In the genomic region with DNA sequence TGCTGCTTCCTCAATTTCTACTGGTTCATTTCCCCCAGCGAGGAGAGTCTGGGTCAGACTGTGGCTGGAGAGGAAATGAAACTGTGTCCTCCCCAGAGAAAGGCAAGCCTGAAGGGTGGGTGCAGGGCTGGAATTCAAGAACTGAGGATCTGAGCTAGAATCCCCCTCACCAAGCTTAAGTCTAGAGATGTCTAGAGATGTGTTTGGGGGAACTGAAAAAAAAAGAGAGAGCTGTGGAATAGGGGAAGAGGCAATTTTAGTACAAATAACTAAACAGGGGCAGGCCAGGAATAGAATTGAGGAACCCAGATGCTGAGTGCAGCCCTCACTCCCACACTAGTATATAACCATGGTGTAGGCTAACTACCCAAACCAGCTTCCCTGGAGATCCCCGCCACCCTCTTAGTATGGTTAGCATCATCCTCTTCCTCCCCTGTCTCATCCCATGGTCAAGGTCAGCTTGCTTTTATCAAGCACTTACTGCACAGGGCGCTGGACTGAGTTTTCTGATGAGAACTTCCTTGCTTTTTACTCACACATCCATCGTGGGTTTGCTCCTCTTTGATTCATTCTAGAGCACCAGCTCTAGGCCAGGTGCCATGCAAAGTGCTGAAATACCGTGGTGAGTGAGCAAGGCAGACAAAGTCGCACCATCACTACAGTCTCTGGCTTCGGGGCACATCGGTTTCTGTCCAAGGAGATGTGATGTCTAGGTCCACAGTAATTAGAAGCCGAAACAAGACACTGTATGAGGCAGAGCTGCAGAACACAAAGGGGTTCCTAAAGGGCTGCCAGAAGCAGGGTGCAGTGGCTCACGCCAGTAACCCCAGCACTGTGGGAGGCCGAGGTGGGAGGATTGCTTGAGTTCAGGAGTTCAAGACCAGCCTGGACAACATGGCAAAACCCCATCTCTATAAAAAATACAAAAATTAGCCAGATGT, we compare ENCODE assay signal across 10 cellular contexts.
DNase-seq lines count a peak whose midpoint lies in the region; ATAC-seq, FAIRE-seq and TF ChIP-seq lines count a peak whose summit lies in the region.
"Had no signal": no experiment of that assay in that cellular context is flagged by ENCODE, and none has a peak within 500 bp of the region (broad histone marks: within the 10 kb centered on the region; RNA-seq: fewer than 3 reads in every experiment).

No MANE protein-coding gene starts in this region.

- ATAC-seq in HG03095 (IDR thresholded peaks at IDR 0.05; ENCODE audit: unreplicated experiment): peak; percentile 44
- peak; percentile 41 to 46 for ATAC-seq in lower lobe of right lung
- no peak for ATAC-seq in HG03520 (IDR thresholded peaks at IDR 0.05; ENCODE audit: unreplicated experiment)

- H3K27me3 ChIP-seq in lower lobe of right lung (ENCODE audit: low read depth) (no peaks in the 10 kb centered on the region), tibial artery (no peaks in the 10 kb centered on the region)
- H3K27me3 ChIP-seq: neutrophil had no signal

- peak overlapping the region; percentile 2 for H3K4me3 ChIP-seq in lower lobe of right lung
- H3K4me3 ChIP-seq in tibial artery: no peak overlapping the region

- intact Hi-C loops in lower lobe of right lung (cut with DNase I) (no loop called here), tibial artery (cut with DNase I; ENCODE audit: low total_unique reads) (loop anchor here (10.0 kb wide), 1 partner anchor 261 kb away; no protein-coding TSS in a partner anchor)

- TF ChIP-seq CTCF in lower lobe of right lung (IDR thresholded peaks at IDR 0.05) (no peak), tibial artery (IDR thresholded peaks at IDR 0.05) (no peak)

- H3K9me3 ChIP-seq in lower lobe of right lung: no peaks in the 10 kb centered on the region
- no peaks in the 10 kb centered on the region for H3K9me3 ChIP-seq in tibial artery
- H3K9me3 ChIP-seq: neutrophil had no signal

- H3K36me3 ChIP-seq in lower lobe of right lung: peaks cover 9% of the 10 kb centered on the region
- peaks cover 0 to 9% (median 0%) of the 10 kb centered on the region in 3 donors for H3K36me3 ChIP-seq in tibial artery
- H3K36me3 ChIP-seq: neutrophil had no signal

- DNase-seq in UCSD-AML1 (lab: John Stamatoyannopoulos, UW; ENCODE audit: unreplicated experiment) (peak; percentile 56), lower lobe of right lung (no peak), tibial artery (peak; percentile 59 to 70), NCI-H82 (lab: John Stamatoyannopoulos, UW) (no peak), RCC 7860 (ENCODE audit: low spot score) (no peak)
- DNase-seq: activated CD8-positive, alpha-beta memory T cell treated with anti-CD3 and anti-CD28 coated beads for 24 hours had no signal

- no peak for FAIRE-seq in RCC 7860 (lab: Jason Lieb, UNC)
- FAIRE-seq: endometrium had no signal

- peak overlapping the region; percentile 91 for H3K27ac ChIP-seq in lower lobe of right lung
- H3K27ac ChIP-seq in tibial artery: peak overlapping the region; percentile 86 to 87
- H3K27ac ChIP-seq: neutrophil had no signal

- peaks cover 84% of the 10 kb centered on the region for H3K4me1 ChIP-seq in lower lobe of right lung
- peaks cover 0 to 83% (median 67%) of the 10 kb centered on the region in 4 donors for H3K4me1 ChIP-seq in tibial artery

Comparison
In these comparisons a context has a peak if more than half of its experiments do, and no peak if none do; other contexts are left out.
1. DNase-seq: peak in UCSD-AML1 (single experiment) and tibial artery (2 of 2); none in lower lobe of right lung (single experiment), NCI-H82 (single experiment) and RCC 7860 (single experiment).